In genomic region chr19:37989855-37990254, GRCh38 we compare ENCODE assay signal across 28 cellular contexts.
DNase-seq lines count a peak whose midpoint lies in the region; ATAC-seq, FAIRE-seq and TF ChIP-seq lines count a peak whose summit lies in the region.
"Had no signal": no experiment of that assay in that cellular context is flagged by ENCODE, and none has a peak within 500 bp of the region (broad histone marks: within the 10 kb centered on the region; RNA-seq: fewer than 3 reads in every experiment).

No MANE protein-coding gene starts in this region.

- peaks cover 6% of the 10 kb centered on the region for H3K9me1 ChIP-seq in keratinocyte (ENCODE audit: control insufficient read depth, extremely low read depth, insufficient read depth, low read length)

- intact Hi-C loops in MCF 10A (cut with micrococcal nuclease): loop anchor here (1.0 to 10.0 kb wide), 4 partner anchors 55 to 105 kb away; partner anchors contain the start of gene SIPA1L3

- H3K4me3 ChIP-seq in keratinocyte (ENCODE audit: control insufficient read depth in 2 of 3, extremely low read depth in 1 of 3, insufficient read depth in 2 of 3, low read depth in 1 of 3, low read length in 3 of 3): no peak overlapping the region
- H3K4me3 ChIP-seq: colonic mucosa, esophagus squamous epithelium, skin epidermis had no signal

- H3K9me3 ChIP-seq in keratinocyte (ENCODE audit: control insufficient read depth, low read depth, low read length): no peaks in the 10 kb centered on the region
- H3K9me3 ChIP-seq: colonic mucosa, esophagus squamous epithelium had no signal

- H3K27ac Mint-ChIP-seq in HFFc6 (0 out of 2 replicates have a peak overlapping the region, but pooled peaks have one; percentile 13), MCF 10A (ENCODE audit: low read depth, unreplicated experiment) (peak overlapping the region; percentile 12)
- H3K27ac Mint-ChIP-seq in stimulated activated naive B cell treated with anti-CD40 and anti-IgM and Interleukin-4, amounts not matched to agents 10 μg/mL and 1 μg/mL and 100 μg/mL, for 72 hours: peak overlapping the region; percentile 86
- H3K27ac Mint-ChIP-seq: activated CD4-positive, alpha-beta memory T cell treated with anti-CD3 and anti-CD28 coated beads, Interleukin-2, amount 10 ng/mL, durations not matched to agents 7 days and 5 days; activated naive CD4-positive, alpha-beta T cell treated with anti-CD3 and anti-CD28 coated beads, Interleukin-2, amount 50 U/mL, for 24 hours; activated T-helper 2 cell treated with anti-CD3 and anti-CD28 coated beads, Interferon-gamma antibody, Interleukin-2, Interleukin-4, amounts not matched to agents 10 μg/mL and 5 μg/mL and 100 μg/mL, durations not matched to agents 14 hours and 24 hours and 36 hours; natural killer cell had no signal

- no TSS peak for BruUV-seq in MCF 10A (replicated peaks; lab: Mats Ljungman, UMichigan)

- dilution Hi-C loops in keratinocyte (cut with MboI; ENCODE audit: extremely low pct_ligation_motif_present, low sequenced_read_pairs): no loop called here

- H3K9ac ChIP-seq in keratinocyte (ENCODE audit: control insufficient read depth, extremely low read depth, insufficient read depth, low read length): no peak overlapping the region

- peaks cover 0 to 4% of the 10 kb centered on the region in 2 experiments for H3K36me3 ChIP-seq in keratinocyte (ENCODE audit: control insufficient read depth in 2 of 2, extremely low read depth in 1 of 2, insufficient read depth in 2 of 2, low read length in 2 of 2)
- H3K36me3 ChIP-seq: colonic mucosa, esophagus squamous epithelium had no signal

- no peaks in the 10 kb centered on the region for H3K9me3 Mint-ChIP-seq in HFFc6
- H3K9me3 Mint-ChIP-seq in MCF 10A (ENCODE audit: unreplicated experiment): no peaks in the 10 kb centered on the region
- H3K9me3 Mint-ChIP-seq in stimulated activated naive B cell treated with anti-CD40 and anti-IgM and Interleukin-4, amounts not matched to agents 10 μg/mL and 1 μg/mL and 100 μg/mL, for 72 hours: no peaks in the 10 kb centered on the region
- H3K9me3 Mint-ChIP-seq: activated CD4-positive, alpha-beta memory T cell treated with anti-CD3 and anti-CD28 coated beads, Interleukin-2, amount 10 ng/mL, durations not matched to agents 7 days and 5 days; activated naive CD4-positive, alpha-beta T cell treated with anti-CD3 and anti-CD28 coated beads, Interleukin-2, amount 50 U/mL, for 24 hours; activated T-helper 2 cell treated with anti-CD3 and anti-CD28 coated beads, Interferon-gamma antibody, Interleukin-2, Interleukin-4, amounts not matched to agents 10 μg/mL and 5 μg/mL and 100 μg/mL, durations not matched to agents 14 hours and 24 hours and 36 hours; natural killer cell had no signal

- POLR2A ChIA-PET in MCF 10A (lab: Yijun Ruan, JAX): interaction anchor here (0.7 to 2.4 kb wide), 8 partner anchors 11 to 1455 kb away, joined by 3 to 16 read pairs (median 3); partner anchors contain the start of genes C19orf33, SIPA1L3 and WDR87

- H3K27ac ChIP-seq in keratinocyte (ENCODE audit: control insufficient read depth, insufficient read depth, low read length): no peak overlapping the region
- H3K27ac ChIP-seq: C4-2B, colonic mucosa, esophagus squamous epithelium, skin epidermis had no signal

- no peaks in the 10 kb centered on the region for H3K27me3 ChIP-seq in keratinocyte (ENCODE audit: control insufficient read depth, extremely low read depth, insufficient read depth, low read length)
- H3K27me3 ChIP-seq: colonic mucosa, esophagus squamous epithelium had no signal

- H3K36me3 Mint-ChIP-seq in HFFc6 (ENCODE audit: low read depth) (peaks cover 10% of the 10 kb centered on the region), MCF 10A (ENCODE audit: insufficient read depth, unreplicated experiment) (no peaks in the 10 kb centered on the region)
- H3K36me3 Mint-ChIP-seq in stimulated activated naive B cell treated with anti-CD40 and anti-IgM and Interleukin-4, amounts not matched to agents 10 μg/mL and 1 μg/mL and 100 μg/mL, for 72 hours: peaks cover 20 to 34% of the 10 kb centered on the region in 2 donors
- H3K36me3 Mint-ChIP-seq: natural killer cell had no signal

- ATAC-seq in stimulated activated naive B cell treated with anti-CD40 and anti-IgM and Interleukin-4, amounts not matched to agents 10 μg/mL and 1 μg/mL and 100 μg/mL, for 72 hours (replicated peaks): no peak
- no peak for ATAC-seq in esophagus mucosa
- no peak for ATAC-seq in GM21619 (IDR thresholded peaks at IDR 0.05; ENCODE audit: unreplicated experiment)
- ATAC-seq: left ventricle myocardium superior, natural killer cell had no signal

- H4K20me1 ChIP-seq in keratinocyte (ENCODE audit: control insufficient read depth, extremely low read depth, insufficient read depth, low read length): no peaks in the 10 kb centered on the region

- H3K4me1 ChIP-seq in keratinocyte (ENCODE audit: control insufficient read depth, extremely low read depth, insufficient read depth, low read length): peaks cover 32% of the 10 kb centered on the region

- H3K4me3 Mint-ChIP-seq in HFFc6: no peak overlapping the region
- no peak overlapping the region for H3K4me3 Mint-ChIP-seq in MCF 10A (ENCODE audit: unreplicated experiment)
- H3K4me3 Mint-ChIP-seq in stimulated activated naive B cell treated with anti-CD40 and anti-IgM and Interleukin-4, amounts not matched to agents 10 μg/mL and 1 μg/mL and 100 μg/mL, for 72 hours: no peak overlapping the region
- H3K4me3 Mint-ChIP-seq: activated CD4-positive, alpha-beta memory T cell treated with anti-CD3 and anti-CD28 coated beads, Interleukin-2, amount 10 ng/mL, durations not matched to agents 7 days and 5 days; activated naive CD4-positive, alpha-beta T cell treated with anti-CD3 and anti-CD28 coated beads, Interleukin-2, amount 50 U/mL, for 24 hours; natural killer cell had no signal

- peaks cover 42% of the 10 kb centered on the region for H3K4me1 Mint-ChIP-seq in HFFc6 (ENCODE audit: low read depth)
- H3K4me1 Mint-ChIP-seq in MCF 10A (ENCODE audit: insufficient read depth, unreplicated experiment): peaks cover 27% of the 10 kb centered on the region
- H3K4me1 Mint-ChIP-seq in stimulated activated naive B cell treated with anti-CD40 and anti-IgM and Interleukin-4, amounts not matched to agents 10 μg/mL and 1 μg/mL and 100 μg/mL, for 72 hours: peaks cover 53 to 81% of the 10 kb centered on the region in 2 donors

- peak overlapping the region; percentile 31 for H3K4me2 ChIP-seq in keratinocyte (ENCODE audit: control insufficient read depth, extremely low read depth, insufficient read depth, low read depth, low read length)

- no peak for FAIRE-seq in keratinocyte (lab: Jason Lieb, UNC)
- FAIRE-seq: frontal cortex, GM19239, RCC 7860 had no signal

- no peak for DNase-seq in HFFc6
- DNase-seq in MCF 10A (ENCODE audit: unreplicated experiment): peak; percentile 71
- no peak for DNase-seq in keratinocyte (ENCODE audit: low read depth, low spot score)
- no peak for DNase-seq in stimulated activated naive B cell treated with anti-CD40 and anti-IgM and Interleukin-4, amounts not matched to agents 10 μg/mL and 1 μg/mL and 100 μg/mL, for 72 hours
- no peak for DNase-seq in putamen (ENCODE audit: low spot score)
- no peak for DNase-seq in DMS153 (lab: John Stamatoyannopoulos, UW)
- DNase-seq: activated CD4-positive, alpha-beta memory T cell treated with anti-CD3 and anti-CD28 coated beads, Interleukin-2, amount 10 ng/mL, durations not matched to agents 7 days and 5 days; activated CD4-positive, CD25-positive, alpha-beta regulatory T cell treated with anti-CD3 and anti-CD28 coated beads, Interleukin-2, amount 50 U/mL, for 72 hours; colonic mucosa; DMS79 treated with DMSO at 0.1 percent for 48 hours; esophagus squamous epithelium; HCEC 1CT; left ventricle myocardium superior; natural killer cell; NCI-H1105 treated with DMSO at 0.1 percent for 48 hours; NCI-H2029; retina; stimulated activated CD4-positive, alpha-beta T cell treated with anti-CD3 and anti-CD28 coated beads, Interleukin-1b, Interleukin-23, amount 100 ng/mL, for 48 hours; T-helper 1 cell had no signal

- peaks cover 8% of the 10 kb centered on the region for H3K79me2 ChIP-seq in keratinocyte (ENCODE audit: control insufficient read depth, insufficient read depth, low read length)

- H2AFZ ChIP-seq in keratinocyte (ENCODE audit: control insufficient read depth, low read length): no peak overlapping the region

- TF ChIP-seq CTCF in HFFc6 (IDR thresholded peaks at IDR 0.05): no peak
- TF ChIP-seq CTCF in MCF 10A (IDR thresholded peaks at IDR 0.05; ENCODE audit: unreplicated experiment): no peak
- TF ChIP-seq CTCF in keratinocyte (optimal IDR thresholded peaks at IDR 0.05 in 1 of 3, IDR thresholded peaks at IDR 0.05 in 1 of 3, conservative IDR thresholded peaks at IDR 0.05 in 1 of 3; ENCODE audit: extremely low read depth in 1 of 3, insufficient read depth in 2 of 3, low read length in 3 of 3): no peak

- H3K27me3 Mint-ChIP-seq in HFFc6 (ENCODE audit: insufficient read depth) (peaks cover 2% of the 10 kb centered on the region), MCF 10A (ENCODE audit: insufficient read depth, unreplicated experiment) (no peaks in the 10 kb centered on the region)
- H3K27me3 Mint-ChIP-seq in stimulated activated naive B cell treated with anti-CD40 and anti-IgM and Interleukin-4, amounts not matched to agents 10 μg/mL and 1 μg/mL and 100 μg/mL, for 72 hours: no peaks in the 10 kb centered on the region
- H3K27me3 Mint-ChIP-seq: activated CD4-positive, alpha-beta memory T cell treated with anti-CD3 and anti-CD28 coated beads, Interleukin-2, amount 10 ng/mL, durations not matched to agents 7 days and 5 days; activated naive CD4-positive, alpha-beta T cell treated with anti-CD3 and anti-CD28 coated beads, Interleukin-2, amount 50 U/mL, for 24 hours had no signal

- CTCF ChIA-PET in MCF 10A (lab: Yijun Ruan, JAX): interaction anchor here (0.7 to 5.4 kb wide), 6 partner anchors 11 to 90 kb away, joined by 3 to 51 read pairs (median 7); partner anchors contain the start of genes SIPA1L3 and WDR87

Comparison
In these comparisons a context has a peak if more than half of its experiments do, and no peak if none do; other contexts are left out.
1. H3K27ac Mint-ChIP-seq: peak in every context shown above with its lines; median percentile 86 in stimulated activated naive B cell treated with anti-CD40 and anti-IgM and Interleukin-4, amounts not matched to agents 10 μg/mL and 1 μg/mL and 100 μg/mL, for 72 hours; 13 in HFFc6; 12 in MCF 10A.